ENCODE assay signal across 38 cellular contexts in genomic region chr12:16658699-16659098, GRCh38. TPM values are rescaled to one million over a fixed set of nuclear protein-coding genes. Genes with fewer than 3 reads are reported as not detected.
"Had no signal": no experiment of that assay in that cellular context is flagged by ENCODE, and none has a peak within 500 bp of the region (broad histone marks: within the 10 kb centered on the region; RNA-seq: fewer than 3 reads in every experiment).

No MANE protein-coding gene starts in this region.

- H3K27me3 ChIP-seq: MG63, Peyer's patch had no signal

- H3K9me3 ChIP-seq: MG63, Peyer's patch had no signal

- ATAC-seq: activated CD8-positive, alpha-beta memory T cell treated with anti-CD3 and anti-CD28 coated beads, Interleukin-2, amount 10 ng/mL, durations not matched to agents 7 days and 5 days; activated naive CD8-positive, alpha-beta T cell treated with anti-CD3 and anti-CD28 coated beads, Interleukin-2, amount 50 U/mL, for 24 hours; PC-3; Right ventricle myocardium inferior had no signal

- H3K4me3 Mint-ChIP-seq: activated B cell treated with CpG ODN at 0.5 μM for 24 hours; activated CD4-positive, alpha-beta memory T cell treated with anti-CD3 and anti-CD28 coated beads, Interleukin-2, amount 10 ng/mL, durations not matched to agents 7 days and 5 days; activated CD8-positive, alpha-beta memory T cell treated with anti-CD3 and anti-CD28 coated beads, Interleukin-2, amount 10 ng/mL, durations not matched to agents 7 days and 5 days; activated naive CD4-positive, alpha-beta T cell treated with anti-CD3 and anti-CD28 coated beads, Interleukin-2, amount 10 ng/mL, durations not matched to agents 7 days and 5 days; activated naive CD8-positive, alpha-beta T cell; activated naive CD8-positive, alpha-beta T cell treated with anti-CD3 and anti-CD28 coated beads, Interleukin-2, amount 50 U/mL, for 24 hours; brain had no signal

- H3K4me1 ChIP-seq: Peyer's patch had no signal

- H3K4me1 Mint-ChIP-seq: activated B cell treated with CpG ODN at 0.5 μM for 24 hours; activated CD4-positive, alpha-beta memory T cell treated with anti-CD3 and anti-CD28 coated beads, Interleukin-2, amount 10 ng/mL, durations not matched to agents 7 days and 5 days; activated CD8-positive, alpha-beta memory T cell treated with anti-CD3 and anti-CD28 coated beads, Interleukin-2, amount 10 ng/mL, durations not matched to agents 7 days and 5 days; activated naive CD4-positive, alpha-beta T cell treated with anti-CD3 and anti-CD28 coated beads, Interleukin-2, amount 10 ng/mL, durations not matched to agents 7 days and 5 days; activated naive CD8-positive, alpha-beta T cell treated with anti-CD3 and anti-CD28 coated beads, Interleukin-2, amount 50 U/mL, for 24 hours; brain had no signal

- H3K36me3 ChIP-seq: MG63, Peyer's patch had no signal

- H3K27ac Mint-ChIP-seq: activated B cell treated with CpG ODN at 0.5 μM for 24 hours; activated CD4-positive, alpha-beta memory T cell treated with anti-CD3 and anti-CD28 coated beads, Interleukin-2, amount 10 ng/mL, durations not matched to agents 7 days and 5 days; activated CD8-positive, alpha-beta memory T cell treated with anti-CD3 and anti-CD28 coated beads, Interleukin-2, amount 10 ng/mL, durations not matched to agents 7 days and 5 days; activated naive CD4-positive, alpha-beta T cell treated with anti-CD3 and anti-CD28 coated beads, Interleukin-2, amount 10 ng/mL, durations not matched to agents 7 days and 5 days; activated naive CD8-positive, alpha-beta T cell; activated naive CD8-positive, alpha-beta T cell treated with anti-CD3 and anti-CD28 coated beads, Interleukin-2, amount 50 U/mL, for 24 hours; brain had no signal

- H3K4me3 ChIP-seq: MG63, Peyer's patch had no signal

- H3K36me3 Mint-ChIP-seq: activated CD8-positive, alpha-beta memory T cell treated with anti-CD3 and anti-CD28 coated beads, Interleukin-2, amount 10 ng/mL, durations not matched to agents 7 days and 5 days; activated naive CD4-positive, alpha-beta T cell treated with anti-CD3 and anti-CD28 coated beads, Interleukin-2, amount 10 ng/mL, durations not matched to agents 7 days and 5 days; activated naive CD8-positive, alpha-beta T cell; brain had no signal

- H3K27me3 Mint-ChIP-seq: activated B cell treated with CpG ODN at 0.5 μM for 24 hours; activated CD4-positive, alpha-beta memory T cell treated with anti-CD3 and anti-CD28 coated beads, Interleukin-2, amount 10 ng/mL, durations not matched to agents 7 days and 5 days; activated CD8-positive, alpha-beta memory T cell treated with anti-CD3 and anti-CD28 coated beads, Interleukin-2, amount 10 ng/mL, durations not matched to agents 7 days and 5 days; activated naive CD4-positive, alpha-beta T cell treated with anti-CD3 and anti-CD28 coated beads, Interleukin-2, amount 10 ng/mL, durations not matched to agents 7 days and 5 days; activated naive CD8-positive, alpha-beta T cell; activated naive CD8-positive, alpha-beta T cell treated with anti-CD3 and anti-CD28 coated beads, Interleukin-2, amount 50 U/mL, for 24 hours had no signal

- H3K27ac ChIP-seq: Peyer's patch, RWPE1, VCaP had no signal

- DNase-seq: activated B cell treated with CpG ODN at 0.5 μM for 24 hours; activated CD4-positive, alpha-beta memory T cell treated with anti-CD3 and anti-CD28 coated beads, Interleukin-2, amount 10 ng/mL, durations not matched to agents 7 days and 5 days; activated CD4-positive, alpha-beta T cell treated with anti-CD3 and anti-CD28 coated beads for 4 hours; activated CD4-positive, CD25-positive, alpha-beta regulatory T cell treated with anti-CD3 and anti-CD28 coated beads, Interleukin-2, amount 50 U/mL, for 72 hours; activated CD8-positive, alpha-beta memory T cell treated with anti-CD3 and anti-CD28 coated beads for 24 hours; activated CD8-positive, alpha-beta memory T cell treated with anti-CD3 and anti-CD28 coated beads, Interleukin-2, amount 10 ng/mL, durations not matched to agents 7 days and 5 days; activated CD8-positive, alpha-beta memory T cell treated with anti-CD3 and anti-CD28 coated beads, Interleukin-2, amount 50 U/mL, for 48 hours; activated effector memory CD4-positive, alpha-beta T cell treated with Interleukin-2 at 50 U/mL for 16 hours; activated naive CD4-positive, alpha-beta T cell treated with anti-CD3 and anti-CD28 coated beads, Interleukin-2, amount 10 ng/mL, durations not matched to agents 7 days and 5 days; activated naive CD8-positive, alpha-beta T cell treated with anti-CD3 and anti-CD28 coated beads, Interleukin-2, amount 50 U/mL, for 24 hours; activated T-cell treated with anti-CD3 and anti-CD28 coated beads, Interleukin-2, amount 50 U/mL, for 48 hours; anterior cingulate cortex; central memory CD4-positive, alpha-beta T cell; Kasumi-1; MG63; MV-4-11; NCI-H1092; NCI-H1436 treated with DMSO at 0.1 percent for 48 hours; NCI-H1694 treated with DMSO at 0.1 percent for 48 hours; NCI-H2029; NCI-H2107; NCI-H2171 treated with DMSO at 0.1 percent for 48 hours; NCI-H2227 treated with DMSO at 0.1 percent for 48 hours; NCI-H446 treated with DMSO at 0.1 percent for 48 hours; NCI-H524; NCI-H69; NCI-H82; PC-3; Peyer's patch; SW 1271; T-helper 1 cell; T-helper 2 cell; T-helper 9 cell had no signal

RNA-seq across cellular contexts. Expression of gene LMO3, which starts 52.7 kb away (rescaled TPM):
- total RNA-seq: activated B cell treated with CpG ODN at 0.5 μM for 24 hours; activated CD4-positive, alpha-beta memory T cell treated with anti-CD3 and anti-CD28 coated beads, Interleukin-2, amount 10 ng/mL, durations not matched to agents 7 days and 5 days; activated CD8-positive, alpha-beta memory T cell treated with anti-CD3 and anti-CD28 coated beads, Interleukin-2, amount 10 ng/mL, durations not matched to agents 7 days and 5 days had no signal
